In genomic region chr10:48776005-48776522, GRCh38 we compare ENCODE assay signal across 21 cellular contexts.
"Had no signal": no experiment of that assay in that cellular context is flagged by ENCODE, and none has a peak within 500 bp of the region (broad histone marks: within the 10 kb centered on the region; RNA-seq: fewer than 3 reads in every experiment).

No MANE protein-coding gene starts in this region.

- H3K9me3 ChIP-seq: heart left ventricle, mucosa of descending colon, pancreas, tibial artery, upper lobe of right lung had no signal

- H3K27me3 Mint-ChIP-seq: stimulated activated naive CD8-positive, alpha-beta T cell treated with anti-CD3 and anti-CD28 coated beads, Interleukin-15, Interleukin-2, amounts not matched to agents 100 ng/mL and 50 ng/mL, for 24 hours had no signal

- H3K9me3 Mint-ChIP-seq: natural killer cell; neural crest cell; stimulated activated naive CD8-positive, alpha-beta T cell treated with anti-CD3 and anti-CD28 coated beads, Interleukin-15, Interleukin-2, amounts not matched to agents 100 ng/mL and 50 ng/mL, for 24 hours had no signal

- H3K27ac ChIP-seq: heart left ventricle, pancreas, tibial artery, upper lobe of right lung had no signal

- H3K27me3 ChIP-seq: heart left ventricle, pancreas, tibial artery, upper lobe of right lung had no signal

- H3K4me1 Mint-ChIP-seq: natural killer cell, neural crest cell had no signal

- H3K4me2 ChIP-seq: smooth muscle cell had no signal

- H3K4me3 Mint-ChIP-seq: natural killer cell; neural crest cell; stimulated activated naive CD8-positive, alpha-beta T cell treated with anti-CD3 and anti-CD28 coated beads, Interleukin-15, Interleukin-2, amounts not matched to agents 100 ng/mL and 50 ng/mL, for 24 hours had no signal

- H3K36me3 Mint-ChIP-seq: natural killer cell had no signal

- H3K36me3 ChIP-seq: pancreas, tibial artery, upper lobe of right lung had no signal

- ATAC-seq: heart left ventricle, mucosa of descending colon, natural killer cell, pancreas, right cardiac atrium, upper lobe of right lung had no signal

- H3K27ac Mint-ChIP-seq: natural killer cell; progenitor cell of endocrine pancreas; stimulated activated naive CD8-positive, alpha-beta T cell treated with anti-CD3 and anti-CD28 coated beads, Interleukin-15, Interleukin-2, amounts not matched to agents 100 ng/mL and 50 ng/mL, for 24 hours had no signal

- FAIRE-seq: colon, endothelial cell of umbilical vein, frontal cortex, pancreas had no signal

- H3K4me3 ChIP-seq: heart left ventricle, mucosa of descending colon, pancreas, smooth muscle cell, tibial artery, upper lobe of right lung had no signal

- H3K4me1 ChIP-seq: pancreas, tibial artery, upper lobe of right lung had no signal

- DNase-seq: cerebellar nuclear complex; dermis blood vessel endothelial cell; erythroblast; heart left ventricle; hippocampal formation; mammary epithelial cell; mucosa of descending colon; natural killer cell; nucleus accumbens; pancreas; right cardiac atrium; stimulated activated CD4-positive, alpha-beta T cell treated with anti-CD3 and anti-CD28 coated beads, Interleukin-2, amount 100 ng/mL, for 48 hours; tibial artery; upper lobe of right lung had no signal
